1 cellular context compared by ENCODE assay signal in the genomic region with DNA sequence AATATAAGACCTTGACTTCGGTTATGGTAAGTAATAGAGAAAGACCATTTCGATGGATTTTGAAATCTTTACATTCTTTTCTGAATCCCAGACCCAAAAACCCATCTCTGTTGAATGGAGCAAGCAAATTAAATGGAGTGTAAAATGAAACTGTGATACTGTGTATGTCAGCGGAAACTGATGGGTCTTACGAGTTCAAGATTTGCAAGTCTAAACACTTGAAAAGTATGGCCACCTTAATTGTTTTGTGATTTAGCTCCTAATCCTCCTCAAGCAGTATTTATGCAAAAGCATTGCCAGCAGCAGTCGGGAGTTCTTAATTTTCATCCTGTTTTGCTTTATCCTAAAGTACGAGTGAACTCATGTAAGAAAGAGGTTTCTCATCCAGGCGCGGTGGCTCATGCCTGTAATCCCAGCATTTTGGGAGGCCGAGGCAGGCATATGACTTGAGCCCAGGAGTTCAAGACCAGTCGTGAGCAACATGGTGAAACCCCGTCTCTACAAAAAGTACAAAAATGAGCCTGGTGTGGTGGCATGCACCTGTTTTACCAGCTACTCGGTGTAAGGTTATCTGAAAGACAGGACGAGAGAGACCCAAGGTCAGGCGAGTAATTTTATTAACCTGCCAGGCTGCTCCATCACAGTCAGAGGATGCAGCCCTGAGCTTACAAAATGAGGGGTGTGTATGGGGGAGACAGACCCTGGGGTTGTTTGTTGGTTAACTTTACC.
TF ChIP-seq lines count a peak whose summit lies in the region.

No MANE protein-coding gene starts in this region.

TF ChIP-seq in K562, 482 proteins besides CTCF, POLR2A, EP300 and RAD21:
- TF ChIP-seq SMC3 (conservative IDR thresholded peaks at IDR 0.05; ENCODE audit: insufficient read depth, low read depth, low read length) (no peak), MAFG (tag; conservative IDR thresholded peaks at IDR 0.05) (peak; percentile 41; the same call in 1 of the 2 replicates), RBBP5 (IDR thresholded peaks at IDR 0.05; ENCODE audit: borderline replicate concordance, insufficient read depth, low read length, poor library complexity, severe bottlenecking) (peak; percentile 49), ZNF717 (CRISPR knock-in tag; IDR thresholded peaks at IDR 0.05) (no peak), SMARCB1 (IDR thresholded peaks at IDR 0.05; ENCODE audit: insufficient read length, low read depth) (no peak), GABPB1 (CRISPR knock-in tag; IDR thresholded peaks at IDR 0.05) (peak; percentile 20; the same call in 1 of the 2 replicates), IFI16 (CRISPR knock-in tag; IDR thresholded peaks at IDR 0.05) (0 out of 2 replicates have a peak, but pooled peaks have one; percentile 19), HNRNPH1 (optimal IDR thresholded peaks at IDR 0.05; ENCODE audit: low read depth, low read length) (no peak), CHD4 (IDR thresholded peaks at IDR 0.05; ENCODE audit: insufficient read depth, insufficient replicate concordance, low read depth, low read length, poor library complexity, severe bottlenecking) (no peak), HDAC6 (IDR thresholded peaks at IDR 0.05; ENCODE audit: low read depth, low read length) (no peak), OTX1 (CRISPR knock-in tag; IDR thresholded peaks at IDR 0.05) (no peak), ZBTB8A (IDR thresholded peaks at IDR 0.05; ENCODE audit: partially characterized antibody) (no peak), CREBBP (IDR thresholded peaks at IDR 0.05; ENCODE audit: low read depth, low read length) (no peak), MAFF (IDR thresholded peaks at IDR 0.05; ENCODE audit: low read length) (0 out of 2 replicates have a peak, but pooled peaks have one; percentile 4), RBM17 (IDR thresholded peaks at IDR 0.05; ENCODE audit: borderline replicate concordance, low read depth, low read length) (no peak), CCAR2 (IDR thresholded peaks at IDR 0.05; ENCODE audit: low read depth, low read length) (0 out of 2 replicates have a peak, but pooled peaks have one; percentile 13), C11orf30 (IDR thresholded peaks at IDR 0.05; ENCODE audit: low read depth) (peak; percentile 52; the same call in 1 of the 2 replicates), SP1 (CRISPR knock-in tag; IDR thresholded peaks at IDR 0.05) (no peak), ZNF316 (IDR thresholded peaks at IDR 0.05) (peak; percentile 37), MAZ (CRISPR knock-in tag; conservative IDR thresholded peaks at IDR 0.05 in 1 of 2, IDR thresholded peaks at IDR 0.05 in 1 of 2) (0 out of 4 replicates have a peak, but pooled peaks of 1 of the 2 experiments have one; percentile 6)
- TF ChIP-seq, protein P1, sequence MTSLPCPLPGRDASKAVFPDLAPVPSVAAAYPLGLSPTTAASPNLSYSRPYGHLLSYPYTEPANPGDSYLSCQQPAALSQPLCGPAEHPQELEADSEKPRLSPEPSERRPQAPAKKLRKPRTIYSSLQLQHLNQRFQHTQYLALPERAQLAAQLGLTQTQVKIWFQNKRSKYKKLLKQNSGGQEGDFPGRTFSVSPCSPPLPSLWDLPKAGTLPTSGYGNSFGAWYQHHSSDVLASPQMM (CRISPR knock-in tag; IDR thresholded peaks at IDR 0.05): no peak
- TF ChIP-seq, protein P2, sequence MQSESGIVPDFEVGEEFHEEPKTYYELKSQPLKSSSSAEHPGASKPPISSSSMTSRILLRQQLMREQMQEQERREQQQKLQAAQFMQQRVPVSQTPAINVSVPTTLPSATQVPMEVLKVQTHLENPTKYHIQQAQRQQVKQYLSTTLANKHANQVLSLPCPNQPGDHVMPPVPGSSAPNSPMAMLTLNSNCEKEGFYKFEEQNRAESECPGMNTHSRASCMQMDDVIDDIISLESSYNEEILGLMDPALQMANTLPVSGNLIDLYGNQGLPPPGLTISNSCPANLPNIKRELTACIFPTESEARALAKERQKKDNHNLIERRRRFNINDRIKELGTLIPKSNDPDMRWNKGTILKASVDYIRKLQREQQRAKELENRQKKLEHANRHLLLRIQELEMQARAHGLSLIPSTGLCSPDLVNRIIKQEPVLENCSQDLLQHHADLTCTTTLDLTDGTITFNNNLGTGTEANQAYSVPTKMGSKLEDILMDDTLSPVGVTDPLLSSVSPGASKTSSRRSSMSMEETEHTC (IDR thresholded peaks at IDR 0.05): no peak
- TF ChIP-seq, protein P3, sequence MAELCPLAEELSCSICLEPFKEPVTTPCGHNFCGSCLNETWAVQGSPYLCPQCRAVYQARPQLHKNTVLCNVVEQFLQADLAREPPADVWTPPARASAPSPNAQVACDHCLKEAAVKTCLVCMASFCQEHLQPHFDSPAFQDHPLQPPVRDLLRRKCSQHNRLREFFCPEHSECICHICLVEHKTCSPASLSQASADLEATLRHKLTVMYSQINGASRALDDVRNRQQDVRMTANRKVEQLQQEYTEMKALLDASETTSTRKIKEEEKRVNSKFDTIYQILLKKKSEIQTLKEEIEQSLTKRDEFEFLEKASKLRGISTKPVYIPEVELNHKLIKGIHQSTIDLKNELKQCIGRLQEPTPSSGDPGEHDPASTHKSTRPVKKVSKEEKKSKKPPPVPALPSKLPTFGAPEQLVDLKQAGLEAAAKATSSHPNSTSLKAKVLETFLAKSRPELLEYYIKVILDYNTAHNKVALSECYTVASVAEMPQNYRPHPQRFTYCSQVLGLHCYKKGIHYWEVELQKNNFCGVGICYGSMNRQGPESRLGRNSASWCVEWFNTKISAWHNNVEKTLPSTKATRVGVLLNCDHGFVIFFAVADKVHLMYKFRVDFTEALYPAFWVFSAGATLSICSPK (IDR thresholded peaks at IDR 0.05; ENCODE audit: borderline replicate concordance): no peak
